ENCODE assay signal across 9 cellular contexts in genomic region chr9:16653491-16654407, GRCh38.
DNase-seq lines count a peak whose midpoint lies in the region; ATAC-seq and TF ChIP-seq lines count a peak whose summit lies in the region.
"Had no signal": no experiment of that assay in that cellular context is flagged by ENCODE, and none has a peak within 500 bp of the region (broad histone marks: within the 10 kb centered on the region; RNA-seq: fewer than 3 reads in every experiment).

No MANE protein-coding gene starts in this region.

- H3K27ac Mint-ChIP-seq in brain, result peak overlapping the region in 3 of 5 experiments; percentile 6 to 26 (median 10)
- H3K27ac Mint-ChIP-seq in activated CD4-positive, alpha-beta T cell treated with anti-CD3 and anti-CD28 coated beads, Interleukin-2, amount 10 ng/mL, durations not matched to agents 7 days and 5 days, result no peak overlapping the region
- H3K27ac Mint-ChIP-seq in activated CD4-positive, alpha-beta T cell treated with anti-CD3 and anti-CD28 coated beads, Interleukin-2, amount 10 ng/mL, durations not matched to agents 24 days and 14 days, result no peak overlapping the region
- H3K27ac Mint-ChIP-seq: T-cell had no signal

- H3K27me3 ChIP-seq in left lung (no peaks in the 10 kb centered on the region), thyroid gland (no peaks in the 10 kb centered on the region), Peyer's patch (no peaks in the 10 kb centered on the region)

- peaks cover 41% of the 10 kb centered on the region for H3K4me1 Mint-ChIP-seq in brain
- H3K4me1 Mint-ChIP-seq in activated CD4-positive, alpha-beta T cell treated with anti-CD3 and anti-CD28 coated beads, Interleukin-2, amount 10 ng/mL, durations not matched to agents 7 days and 5 days, result no peaks in the 10 kb centered on the region
- no peaks in the 10 kb centered on the region for H3K4me1 Mint-ChIP-seq in activated CD4-positive, alpha-beta T cell treated with anti-CD3 and anti-CD28 coated beads, Interleukin-2, amount 10 ng/mL, durations not matched to agents 24 days and 14 days
- H3K4me1 Mint-ChIP-seq: T-cell had no signal

- no peaks in the 10 kb centered on the region for H3K4me1 ChIP-seq in left lung
- peaks cover 0 to 7% of the 10 kb centered on the region in 2 donors for H3K4me1 ChIP-seq in thyroid gland
- peaks cover 0 to 5% (median 0%) of the 10 kb centered on the region in 4 donors for H3K4me1 ChIP-seq in Peyer's patch

- peak overlapping the region in 4 of 5 experiments; percentile 3 to 24 (median 10) for H3K4me3 Mint-ChIP-seq in brain
- H3K4me3 Mint-ChIP-seq in activated CD4-positive, alpha-beta T cell treated with anti-CD3 and anti-CD28 coated beads, Interleukin-2, amount 10 ng/mL, durations not matched to agents 7 days and 5 days, result no peak overlapping the region
- no peak overlapping the region for H3K4me3 Mint-ChIP-seq in activated CD4-positive, alpha-beta T cell treated with anti-CD3 and anti-CD28 coated beads, Interleukin-2, amount 10 ng/mL, durations not matched to agents 24 days and 14 days
- H3K4me3 Mint-ChIP-seq: T-cell had no signal

- no peak overlapping the region for H3K4me3 ChIP-seq in left lung
- peak overlapping the region in 1 of 3 donors; percentile 10 for H3K4me3 ChIP-seq in thyroid gland (replicated peaks in 1 of 3)
- H3K4me3 ChIP-seq in Peyer's patch, result peak overlapping the region in 2 of 4 donors; percentile 12 to 20

- H3K27ac ChIP-seq in left lung (peak overlapping the region in 1 of 2 donors; percentile 36), thyroid gland (peak overlapping the region in 2 of 3 donors; percentile 6 to 64), Peyer's patch (peak overlapping the region in 2 of 4 donors; percentile 4 to 54)

- peak; percentile 18 for ATAC-seq in left lung
- ATAC-seq in GM21515 (IDR thresholded peaks at IDR 0.05; ENCODE audit: unreplicated experiment), result no peak
- ATAC-seq: T-cell had no signal

- TF ChIP-seq CTCF in brain (conservative IDR thresholded peaks at IDR 0.05) (no peak), left lung (IDR thresholded peaks at IDR 0.05) (no peak), thyroid gland (IDR thresholded peaks at IDR 0.05) (no peak), Peyer's patch (IDR thresholded peaks at IDR 0.05) (no peak)

- POLR2A ChIA-PET in activated CD4-positive, alpha-beta T cell treated with anti-CD3 and anti-CD28 coated beads, Interleukin-2, amount 10 ng/mL, durations not matched to agents 7 days and 5 days (lab: Charles Lee), result no interaction called here

- H3K36me3 Mint-ChIP-seq in brain, result no peaks in the 10 kb centered on the region
- H3K36me3 Mint-ChIP-seq in activated CD4-positive, alpha-beta T cell treated with anti-CD3 and anti-CD28 coated beads, Interleukin-2, amount 10 ng/mL, durations not matched to agents 7 days and 5 days (ENCODE audit: low read depth), result no peaks in the 10 kb centered on the region
- no peaks in the 10 kb centered on the region for H3K36me3 Mint-ChIP-seq in activated CD4-positive, alpha-beta T cell treated with anti-CD3 and anti-CD28 coated beads, Interleukin-2, amount 10 ng/mL, durations not matched to agents 24 days and 14 days (ENCODE audit: low read depth)
- H3K36me3 Mint-ChIP-seq: T-cell had no signal

- H3K9me3 ChIP-seq in left lung (no peaks in the 10 kb centered on the region), thyroid gland (no peaks in the 10 kb centered on the region), Peyer's patch (no peaks in the 10 kb centered on the region)

- DNase-seq in NCI-H1092 (lab: John Stamatoyannopoulos, UW) (peak; percentile 69), left lung (no peak), thyroid gland (peak; percentile 43 to 44), Peyer's patch (no peak)
- no peak for DNase-seq in activated CD4-positive, alpha-beta T cell treated with anti-CD3 and anti-CD28 coated beads, Interleukin-2, amount 10 ng/mL, durations not matched to agents 7 days and 5 days
- no peak for DNase-seq in activated CD4-positive, alpha-beta T cell treated with anti-CD3 and anti-CD28 coated beads, Interleukin-2, amount 10 ng/mL, durations not matched to agents 24 days and 14 days
- DNase-seq: T-cell had no signal

- WGBS in thyroid gland, 2 donors, result 47 to 57% methylated on average over 13 of the region's 13 CpGs

- H3K9me3 Mint-ChIP-seq in brain, result no peaks in the 10 kb centered on the region
- no peaks in the 10 kb centered on the region for H3K9me3 Mint-ChIP-seq in activated CD4-positive, alpha-beta T cell treated with anti-CD3 and anti-CD28 coated beads, Interleukin-2, amount 10 ng/mL, durations not matched to agents 7 days and 5 days
- H3K9me3 Mint-ChIP-seq in activated CD4-positive, alpha-beta T cell treated with anti-CD3 and anti-CD28 coated beads, Interleukin-2, amount 10 ng/mL, durations not matched to agents 24 days and 14 days, result no peaks in the 10 kb centered on the region

- H3K27me3 Mint-ChIP-seq in brain, result peaks cover 3% of the 10 kb centered on the region
- no peaks in the 10 kb centered on the region for H3K27me3 Mint-ChIP-seq in activated CD4-positive, alpha-beta T cell treated with anti-CD3 and anti-CD28 coated beads, Interleukin-2, amount 10 ng/mL, durations not matched to agents 7 days and 5 days
- H3K27me3 Mint-ChIP-seq in activated CD4-positive, alpha-beta T cell treated with anti-CD3 and anti-CD28 coated beads, Interleukin-2, amount 10 ng/mL, durations not matched to agents 24 days and 14 days, result no peaks in the 10 kb centered on the region
- H3K27me3 Mint-ChIP-seq: T-cell had no signal

- intact Hi-C loops in left lung (cut with DNase I) (no loop called here), thyroid gland (cut with DNase I) (no loop called here)
- intact Hi-C loops in activated CD4-positive, alpha-beta T cell treated with anti-CD3 and anti-CD28 coated beads, Interleukin-2, amount 10 ng/mL, durations not matched to agents 24 days and 14 days (cut with micrococcal nuclease), result no loop called here

- H3K36me3 ChIP-seq in left lung, result no peaks in the 10 kb centered on the region
- H3K36me3 ChIP-seq in thyroid gland, result no peaks in the 10 kb centered on the region
- H3K36me3 ChIP-seq in Peyer's patch, result no peaks in the 10 kb centered on the region

- TF ChIP-seq POLR2A in thyroid gland (IDR thresholded peaks at IDR 0.05) (no peak), Peyer's patch (IDR thresholded peaks at IDR 0.05) (no peak)

- CTCF ChIA-PET in activated CD4-positive, alpha-beta T cell treated with anti-CD3 and anti-CD28 coated beads, Interleukin-2, amount 10 ng/mL, durations not matched to agents 7 days and 5 days (lab: Charles Lee), result no interaction called here

Comparison
In these comparisons a context has a peak if more than half of its experiments do, and no peak if none do; other contexts are left out.
1. DNase-seq: peak in NCI-H1092 (single experiment) and thyroid gland (2 of 2); none in left lung (0 of 2), Peyer's patch (0 of 3), activated CD4-positive, alpha-beta T cell treated with anti-CD3 and anti-CD28 coated beads, Interleukin-2, amount 10 ng/mL, durations not matched to agents 7 days and 5 days (single experiment) and activated CD4-positive, alpha-beta T cell treated with anti-CD3 and anti-CD28 coated beads, Interleukin-2, amount 10 ng/mL, durations not matched to agents 24 days and 14 days (single experiment).
2. H3K27ac Mint-ChIP-seq: peak in brain (3 of 5); none in activated CD4-positive, alpha-beta T cell treated with anti-CD3 and anti-CD28 coated beads, Interleukin-2, amount 10 ng/mL, durations not matched to agents 7 days and 5 days (single experiment) and activated CD4-positive, alpha-beta T cell treated with anti-CD3 and anti-CD28 coated beads, Interleukin-2, amount 10 ng/mL, durations not matched to agents 24 days and 14 days (single experiment).
3. H3K4me3 Mint-ChIP-seq: peak in brain (4 of 5); none in activated CD4-positive, alpha-beta T cell treated with anti-CD3 and anti-CD28 coated beads, Interleukin-2, amount 10 ng/mL, durations not matched to agents 7 days and 5 days (single experiment) and activated CD4-positive, alpha-beta T cell treated with anti-CD3 and anti-CD28 coated beads, Interleukin-2, amount 10 ng/mL, durations not matched to agents 24 days and 14 days (single experiment).